ENCODE assay signal across 10 cellular contexts in the genomic region with DNA sequence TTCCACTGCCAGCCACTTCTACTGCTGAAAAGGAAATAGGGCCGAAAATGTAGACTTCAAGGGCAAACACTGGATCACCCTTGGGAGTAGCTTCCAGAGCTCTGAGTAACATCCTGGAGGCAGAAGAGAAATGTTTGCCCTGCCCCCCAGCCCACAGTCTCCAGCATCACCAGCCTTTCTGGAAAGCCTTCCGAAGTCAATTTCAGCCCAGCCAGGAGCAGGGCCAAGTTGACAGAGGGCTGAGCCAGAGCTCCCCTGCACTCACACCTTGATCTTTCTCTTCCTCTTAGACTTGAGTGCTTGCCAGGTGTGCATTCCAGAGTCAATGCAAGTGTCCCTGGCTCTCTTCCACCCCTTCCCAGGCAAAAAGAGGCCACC. TPM values are rescaled to one million over a fixed set of nuclear protein-coding genes. Genes with fewer than 3 reads are reported as not detected.
DNase-seq lines count a peak whose midpoint lies in the region; ATAC-seq and TF ChIP-seq lines count a peak whose summit lies in the region.
"Had no signal": no experiment of that assay in that cellular context is flagged by ENCODE, and none has a peak within 500 bp of the region (broad histone marks: within the 10 kb centered on the region; RNA-seq: fewer than 3 reads in every experiment).

No MANE protein-coding gene starts in this region.

- no peak for ATAC-seq in GM21447 (IDR thresholded peaks at IDR 0.05; ENCODE audit: unreplicated experiment)

- H3K27me3 ChIP-seq in ascending aorta (no peaks in the 10 kb centered on the region), kidney epithelial cell (ENCODE audit: control insufficient read depth, insufficient read depth, low read length) (no peaks in the 10 kb centered on the region), suprapubic skin (no peaks in the 10 kb centered on the region)

- intact Hi-C loops in ascending aorta (cut with DNase I) = loop anchor here (2.0 to 5.0 kb wide), 2 partner anchors 35 to 266 kb away; partner anchors contain the start of genes PGRMC1 and SLC25A5

- no peak overlapping the region for H3K4me3 ChIP-seq in ascending aorta
- no peak overlapping the region for H3K4me3 ChIP-seq in kidney epithelial cell (ENCODE audit: low read depth, low read length)
- no peak overlapping the region for H3K4me3 ChIP-seq in suprapubic skin
- H3K4me3 ChIP-seq: dorsolateral prefrontal cortex had no signal

- H3K27ac ChIP-seq in ascending aorta (peak overlapping the region; percentile 79 to 90), suprapubic skin (peak overlapping the region; percentile 84)

- TF ChIP-seq POLR2A in suprapubic skin (IDR thresholded peaks at IDR 0.05) = no peak

- H3K4me1 ChIP-seq in ascending aorta (peaks cover 0 to 11% of the 10 kb centered on the region in 2 donors), suprapubic skin (peaks cover 17% of the 10 kb centered on the region)

- H3K9me3 ChIP-seq in ascending aorta = no peaks in the 10 kb centered on the region
- H3K9me3 ChIP-seq in suprapubic skin = no peaks in the 10 kb centered on the region

- DNase-seq in HS-27A (ENCODE audit: low read depth) (peak; percentile 68), ascending aorta (ENCODE audit: low spot score in 2 of 2) (peak in 1 of 2 donors; percentile 89), kidney epithelial cell (ENCODE audit: low read depth) (peak; percentile 9), suprapubic skin (ENCODE audit: low spot score in 2 of 2) (peak in 1 of 2 donors; percentile 59)
- no peak for DNase-seq in activated CD4-positive, alpha-beta T cell treated with anti-CD3 and anti-CD28 coated beads for 1 hour
- no peak for DNase-seq in activated CD4-positive, alpha-beta T cell treated with anti-CD3 and anti-CD28 coated beads, Interleukin-2, amount 50 U/mL, for 4 hours
- DNase-seq in activated CD8-positive, alpha-beta memory T cell treated with anti-CD3 and anti-CD28 coated beads, Interleukin-2, amount 50 U/mL, for 4 hours = no peak
- DNase-seq: KG1 had no signal

- WGBS in suprapubic skin = 36% methylated on average over 2 of the region's 2 CpGs

- TF ChIP-seq CTCF in ascending aorta (IDR thresholded peaks at IDR 0.05) = no peak
- TF ChIP-seq CTCF in kidney epithelial cell (IDR thresholded peaks at IDR 0.05; ENCODE audit: insufficient read depth, low read length, poor library complexity, severe bottlenecking) = no peak
- no peak for TF ChIP-seq CTCF in suprapubic skin (IDR thresholded peaks at IDR 0.05)

- no peak for TF ChIP-seq EP300 in suprapubic skin (IDR thresholded peaks at IDR 0.05)

- H3K36me3 ChIP-seq in ascending aorta (no peaks in the 10 kb centered on the region), kidney epithelial cell (ENCODE audit: control insufficient read depth, insufficient read depth, low read length) (no peaks in the 10 kb centered on the region), suprapubic skin (no peaks in the 10 kb centered on the region)

RNA-seq across cellular contexts. Expression of gene SLC25A5, which starts 35.2 kb away (rescaled TPM):
- total RNA-seq in ascending aorta (202 TPM), kidney epithelial cell (274 and 335 TPM in 2 replicates), suprapubic skin (100 to 1,000 TPM; 177 to 516 (median 455) TPM)

Comparison
In these comparisons a context has a peak if more than half of its experiments do, and no peak if none do; other contexts are left out.
1. DNase-seq: peak in HS-27A (single experiment) and kidney epithelial cell (single experiment); none in activated CD4-positive, alpha-beta T cell treated with anti-CD3 and anti-CD28 coated beads for 1 hour (single experiment), activated CD4-positive, alpha-beta T cell treated with anti-CD3 and anti-CD28 coated beads, Interleukin-2, amount 50 U/mL, for 4 hours (0 of 2) and activated CD8-positive, alpha-beta memory T cell treated with anti-CD3 and anti-CD28 coated beads, Interleukin-2, amount 50 U/mL, for 4 hours (single experiment).